In genomic region chr2:20352230-20353216, GRCh38 we compare ENCODE assay signal across 9 cellular contexts. TPM values are rescaled to one million over a fixed set of nuclear protein-coding genes. Genes with fewer than 3 reads are reported as not detected.
DNase-seq lines count a peak whose midpoint lies in the region; ATAC-seq and TF ChIP-seq lines count a peak whose summit lies in the region.
"Had no signal": no experiment of that assay in that cellular context is flagged by ENCODE, and none has a peak within 500 bp of the region (broad histone marks: within the 10 kb centered on the region; RNA-seq: fewer than 3 reads in every experiment).

No MANE protein-coding gene starts in this region.

- H3K79me2 ChIP-seq in PC-3 (ENCODE audit: low read length), result peaks cover 30% of the 10 kb centered on the region
- peaks cover 29% of the 10 kb centered on the region for H3K79me2 ChIP-seq in hepatocyte

- CTCF ChIA-PET in PC-3 (lab: Charles Lee), result no interaction called here

- intact Hi-C loops in PC-3 (cut with micrococcal nuclease), result no loop called here

- H3K9ac ChIP-seq in PC-3 (ENCODE audit: low read length), result peak overlapping the region; percentile 86; the same call in 1 of the 2 replicates

- H3K9me3 ChIP-seq in PC-3 (ENCODE audit: low read length), result no peaks in the 10 kb centered on the region
- no peaks in the 10 kb centered on the region for H3K9me3 ChIP-seq in hepatocyte (ENCODE audit: low read depth)
- no peaks in the 10 kb centered on the region for H3K9me3 ChIP-seq in thymus (ENCODE audit: control insufficient read depth)

- peaks cover 23% of the 10 kb centered on the region for H4K20me1 ChIP-seq in PC-3 (ENCODE audit: low read length)
- peaks cover 26% of the 10 kb centered on the region for H4K20me1 ChIP-seq in hepatocyte (ENCODE audit: insufficient read depth, poor library complexity, severe bottlenecking)

- POLR2A ChIA-PET in PC-3 (lab: Charles Lee; ENCODE audit: unreplicated experiment), result no interaction called here

- no peaks in the 10 kb centered on the region for H3F3A ChIP-seq in PC-3 (ENCODE audit: low read length, unreplicated experiment)

- BruUV-seq in PC-3 (replicated peaks; lab: Mats Ljungman, UMichigan), result no TSS peak

- H3K27me3 ChIP-seq in PC-3 (ENCODE audit: low read length), result no peaks in the 10 kb centered on the region
- no peaks in the 10 kb centered on the region for H3K27me3 ChIP-seq in hepatocyte
- no peaks in the 10 kb centered on the region for H3K27me3 ChIP-seq in thymus (ENCODE audit: control insufficient read depth, insufficient read depth)

- WGBS in hepatocyte (ENCODE audit: low lambda C conversion rate, missing lambda C conversion rate), result 60% methylated on average over 9 of the region's 9 CpGs
- 86% methylated on average over 9 of the region's 9 CpGs for WGBS in thymus

- H3K4me2 ChIP-seq in PC-3 (ENCODE audit: low read length), result peak overlapping the region; percentile 94; the same call in 1 of the 2 replicates
- H3K4me2 ChIP-seq in hepatocyte, result peak overlapping the region; percentile 85

- H3K27ac ChIP-seq in PC-3 (ENCODE audit: low read length) (no peak overlapping the region), hepatocyte (peak overlapping the region; percentile 95), thymus (ENCODE audit: low read depth) (peak overlapping the region; percentile 98)

- TF ChIP-seq CTCF in PC-3 (conservative IDR thresholded peaks at IDR 0.05; ENCODE audit: low read depth, low read length) (no peak), hepatocyte (IDR thresholded peaks at IDR 0.05; ENCODE audit: poor library complexity) (no peak)

- H3K36me3 ChIP-seq in PC-3 (ENCODE audit: low read depth, low read length) (peaks cover 3% of the 10 kb centered on the region; the same call in 1 of the 2 replicates), hepatocyte (replicated peaks; ENCODE audit: insufficient read depth, low read depth) (no peaks in the 10 kb centered on the region), thymus (ENCODE audit: control insufficient read depth, insufficient read depth) (no peaks in the 10 kb centered on the region)

- H3K9me2 ChIP-seq in PC-3 (replicated peaks; ENCODE audit: low read length) (no peaks in the 10 kb centered on the region), hepatocyte (replicated peaks; ENCODE audit: insufficient read depth) (no peaks in the 10 kb centered on the region)

- H2AFZ ChIP-seq in PC-3 (ENCODE audit: low read length) (no peak overlapping the region), hepatocyte (peak overlapping the region; percentile 73)

- no peak for ATAC-seq in PC-3
- ATAC-seq: activated naive CD4-positive, alpha-beta T cell treated with anti-CD3 and anti-CD28 coated beads, Interleukin-2, amount 50 U/mL, for 72 hours had no signal

- DNase-seq in NCI-H2107 treated with DMSO at 0.1 percent for 48 hours (lab: John Stamatoyannopoulos, UW; ENCODE audit: unreplicated experiment), result peak; percentile 20
- no peak for DNase-seq in NCI-H2107 (lab: John Stamatoyannopoulos, UW)
- no peak for DNase-seq in PC-3
- DNase-seq in hepatocyte (ENCODE audit: low spot score), result peak; percentile 31
- DNase-seq in activated T-cell treated with anti-CD3 and anti-CD28 coated beads, Interleukin-2, amount 50 U/mL, for 1 hour, result no peak
- DNase-seq in activated CD8-positive, alpha-beta memory T cell treated with anti-CD3 and anti-CD28 coated beads for 24 hours, result no peak
- no peak for DNase-seq in COLO829 (ENCODE audit: low spot score)

- H3K4me1 ChIP-seq in PC-3 (ENCODE audit: insufficient read depth, low read length), result peaks cover 29% of the 10 kb centered on the region
- H3K4me1 ChIP-seq in hepatocyte (ENCODE audit: insufficient read depth), result peaks cover 34% of the 10 kb centered on the region
- H3K4me1 ChIP-seq in thymus (ENCODE audit: control insufficient read depth, insufficient read depth, low read length), result peaks cover 16% of the 10 kb centered on the region

- H3K4me3 ChIP-seq in PC-3 (ENCODE audit: low read length) (no peak overlapping the region), hepatocyte (no peak overlapping the region), thymus (ENCODE audit: low read length) (no peak overlapping the region)

RNA-seq across cellular contexts. Expression of gene PUM2, which starts 1.9 kb away (rescaled TPM):
- total RNA-seq in PC-3 (2014; rRNA removed) (14.9 and 25.3 TPM in 2 replicates), hepatocyte (55.5 and 60.2 TPM in 2 replicates)
- polyA plus RNA-seq in hepatocyte (14.4 TPM in 2 replicates), thymus (66.8 TPM)

Comparison
In these comparisons a context has a peak if more than half of its experiments do, and no peak if none do; other contexts are left out.
1. DNase-seq: peak in NCI-H2107 treated with DMSO at 0.1 percent for 48 hours (single experiment) and hepatocyte (single experiment); none in NCI-H2107 (single experiment), PC-3 (single experiment), activated T-cell treated with anti-CD3 and anti-CD28 coated beads, Interleukin-2, amount 50 U/mL, for 1 hour (single experiment), activated CD8-positive, alpha-beta memory T cell treated with anti-CD3 and anti-CD28 coated beads for 24 hours (single experiment) and COLO829 (single experiment).